In genomic region chr1:8481650-8482380, GRCh38 we compare ENCODE assay signal across 34 cellular contexts.
DNase-seq lines count a peak whose midpoint lies in the region; ATAC-seq, FAIRE-seq and TF ChIP-seq lines count a peak whose summit lies in the region.
"Had no signal": no experiment of that assay in that cellular context is flagged by ENCODE, and none has a peak within 500 bp of the region (broad histone marks: within the 10 kb centered on the region; RNA-seq: fewer than 3 reads in every experiment).

No MANE protein-coding gene starts in this region.

- H3F3A ChIP-seq in PC-9 (ENCODE audit: insufficient read depth, low read depth) = no peaks in the 10 kb centered on the region

- no peak for FAIRE-seq in K562 (lab: Jason Lieb, UNC)
- FAIRE-seq: bronchial epithelial cell, colon, GM12878 had no signal

- H3K4me1 ChIP-seq in IMR-90 (ENCODE audit: control insufficient read depth, insufficient read depth, low read length) (peaks cover 14% of the 10 kb centered on the region), K562 (replicated peaks in 1 of 2; ENCODE audit: control insufficient read depth in 2 of 2, insufficient read depth in 2 of 2, low read length in 2 of 2) (no peaks in the 10 kb centered on the region), PC-9 (replicated peaks; ENCODE audit: insufficient read depth) (no peaks in the 10 kb centered on the region)
- H3K4me1 ChIP-seq: SJSA1 had no signal

- peak; percentile 53 for DNase-seq in AG10803 (ENCODE audit: low read depth)
- DNase-seq in IMR-90 = peak; percentile 64
- no peak for DNase-seq in K562 (ENCODE audit: extremely low read depth in 1 of 4, low spot score in 3 of 4)
- DNase-seq in neural crest cell (ENCODE audit: low read depth, low spot score) = no peak
- no peak for DNase-seq in activated naive CD4-positive, alpha-beta T cell (lab: John Stamatoyannopoulos, UW)
- DNase-seq in PC-9 = no peak
- no peak for DNase-seq in NOMO-1 treated with dmso at 0.1 percent for 144 hours (lab: John Stamatoyannopoulos, UW; ENCODE audit: unreplicated experiment)
- no peak for DNase-seq in iPS-NIHi11 (ENCODE audit: low spot score)
- DNase-seq: activated CD4-positive, alpha-beta T cell treated with anti-CD3 and anti-CD28 coated beads for 36 hours; activated naive CD4-positive, alpha-beta T cell treated with anti-CD3 and anti-CD28 coated beads for 36 hours; activated T-cell treated with anti-CD3 and anti-CD28 coated beads, Interleukin-2, amount 50 U/mL, for 72 hours; amniotic stem cell; DMS79; effector CD4-positive, alpha-beta T cell; GOT3; heart right ventricle; KBM-7; MG63; NCI-H2029; NCI-H2227 treated with DMSO at 0.1 percent for 48 hours; NCI-H69; nephron progenitor cell; stimulated activated CD4-positive, alpha-beta T cell treated with anti-CD3 and anti-CD28 coated beads, Interleukin-12 subunit alpha, Interleukin-12 subunit beta, amount 100 ng/mL, for 4 hours; stimulated activated CD4-positive, alpha-beta T cell treated with anti-CD3 and anti-CD28 coated beads, Interleukin-4, amount 100 ng/mL, for 24 hours; upper lobe of left lung had no signal

- H3K4me3 Mint-ChIP-seq in neural crest cell = peak overlapping the region; percentile 49
- H3K4me3 Mint-ChIP-seq: activated CD4-positive, alpha-beta T cell treated with anti-CD3 and anti-CD28 coated beads for 36 hours; activated naive CD4-positive, alpha-beta T cell treated with anti-CD3 and anti-CD28 coated beads for 36 hours; activated T-cell treated with anti-CD3 and anti-CD28 coated beads, Interleukin-2, amount 50 U/mL, for 72 hours; nephron progenitor cell; stimulated activated effector memory CD8-positive, alpha-beta T cell treated with anti-CD3 and anti-CD28 coated beads, Interleukin-12 subunit alpha, Interleukin-12 subunit beta, amount 100 ng/mL, for 72 hours; T-helper 1 cell treated with Interleukin-12 subunit alpha and Interleukin-12 subunit beta and Interleukin-4 antibody, amounts not matched to agents 30 μg/mL and 1 μg/mL, for 36 hours had no signal

- TF ChIP-seq EP300 in K562 (IDR thresholded peaks at IDR 0.05; ENCODE audit: low read length) = no peak

- H3K23ac ChIP-seq in IMR-90 (ENCODE audit: low read depth, low read length) = no peak overlapping the region

- TF ChIP-seq CTCF in AG10803 (conservative IDR thresholded peaks at IDR 0.05; ENCODE audit: low read length) (no peak), IMR-90 (conservative IDR thresholded peaks at IDR 0.05; ENCODE audit: low read depth, low read length) (no peak), K562 (IDR thresholded peaks at IDR 0.05 in 2 of 3, conservative IDR thresholded peaks at IDR 0.05 in 1 of 3; ENCODE audit: insufficient read depth in 2 of 3, low read depth in 1 of 3, low read length in 3 of 3) (no peak), neural crest cell (conservative IDR thresholded peaks at IDR 0.05) (no peak), PC-9 (conservative IDR thresholded peaks at IDR 0.05) (no peak)

- no peaks in the 10 kb centered on the region for H3K27me3 ChIP-seq in IMR-90 (ENCODE audit: control insufficient read depth, insufficient read depth, low read length)
- H3K27me3 ChIP-seq in K562 (ENCODE audit: control insufficient read depth in 2 of 2, insufficient read depth in 2 of 2, low read length in 2 of 2) = no peaks in the 10 kb centered on the region
- H3K27me3 ChIP-seq in PC-9 (ENCODE audit: insufficient read depth, low read depth) = no peaks in the 10 kb centered on the region
- H3K27me3 ChIP-seq: BLaER1 treated with 17β-estradiol and CSF1 and Interleukin-3, amounts not matched to agents 10 nM and 100 nM; heart right ventricle; MG63; right atrium auricular region; SJSA1; upper lobe of left lung had no signal

- no peak overlapping the region for H3K27ac ChIP-seq in IMR-90 (ENCODE audit: insufficient read depth, low read length)
- no peak overlapping the region for H3K27ac ChIP-seq in K562 (ENCODE audit: extremely low read depth, low read depth, low read length)
- H3K27ac ChIP-seq in PC-9 = no peak overlapping the region
- H3K27ac ChIP-seq: BLaER1 treated with 17β-estradiol and CSF1 and Interleukin-3, amounts not matched to agents 10 nM and 100 nM; heart right ventricle; right atrium auricular region; SJSA1; upper lobe of left lung had no signal

- H2BK15ac ChIP-seq in IMR-90 (ENCODE audit: low read depth, low read length) = no peak overlapping the region

- dilution Hi-C loops in IMR-90 (cut with HindIII; ENCODE audit: low sequenced_read_pairs, unreplicated experiment) = no loop called here

- no peaks in the 10 kb centered on the region for H3K27me3 Mint-ChIP-seq in neural crest cell (ENCODE audit: low read depth)
- H3K27me3 Mint-ChIP-seq: activated CD4-positive, alpha-beta T cell treated with anti-CD3 and anti-CD28 coated beads for 36 hours had no signal

- TF ChIP-seq RAD21 in IMR-90 (IDR thresholded peaks at IDR 0.05; ENCODE audit: low read length) = no peak
- TF ChIP-seq RAD21 in K562 (CRISPR knock-in tag; conservative IDR thresholded peaks at IDR 0.05 in 1 of 2, IDR thresholded peaks at IDR 0.05 in 1 of 2) = no peak

- peaks cover 6% of the 10 kb centered on the region for H3K9me1 ChIP-seq in IMR-90 (ENCODE audit: insufficient read depth, low read length)
- no peaks in the 10 kb centered on the region for H3K9me1 ChIP-seq in K562 (ENCODE audit: control insufficient read depth, insufficient read depth, low read length)

- POLR2A ChIA-PET in IMR-90 (lab: Charles Lee; ENCODE audit: unreplicated experiment) = no interaction called here
- POLR2A ChIA-PET in K562 (lab: Yijun Ruan, JAX) = interaction anchor here (0.6 to 1.6 kb wide), 5 partner anchors 12 to 267 kb away, joined by 3 to 4 read pairs (median 3); no protein-coding TSS in a partner anchor
- POLR2A ChIA-PET in PC-9 (lab: Charles Lee; ENCODE audit: unreplicated experiment) = no interaction called here

- H3K4me2 ChIP-seq in IMR-90 (ENCODE audit: low read depth, low read length) = no peak overlapping the region
- no peak overlapping the region for H3K4me2 ChIP-seq in K562 (ENCODE audit: insufficient read depth, low read length)
- H3K4me2 ChIP-seq in PC-9 = no peak overlapping the region
- H3K4me2 ChIP-seq: BLaER1 treated with 17β-estradiol and CSF1 and Interleukin-3, amounts not matched to agents 10 nM and 100 nM had no signal

- no peak overlapping the region for H2BK5ac ChIP-seq in IMR-90 (ENCODE audit: low read depth, low read length, poor library complexity, severe bottlenecking)

- no peaks in the 10 kb centered on the region for H3K79me2 ChIP-seq in K562 (ENCODE audit: control insufficient read depth, insufficient read depth, low read length)
- H3K79me2 ChIP-seq in PC-9 (ENCODE audit: low read depth) = no peaks in the 10 kb centered on the region

- TF ChIP-seq POLR2A in IMR-90 (IDR thresholded peaks at IDR 0.05; ENCODE audit: low read depth, low read length) (no peak), K562 (conservative IDR thresholded peaks at IDR 0.05) (no peak)

- H4K20me1 ChIP-seq in IMR-90 (ENCODE audit: insufficient read depth, low read length) = peaks cover 18% of the 10 kb centered on the region; the same call in 1 of the 2 replicates
- no peaks in the 10 kb centered on the region for H4K20me1 ChIP-seq in K562 (replicated peaks; ENCODE audit: control insufficient read depth, insufficient read depth, low read length)
- no peaks in the 10 kb centered on the region for H4K20me1 ChIP-seq in PC-9 (ENCODE audit: insufficient read depth)

- no peak overlapping the region for H2AK5ac ChIP-seq in IMR-90 (ENCODE audit: low read depth, low read length)

- no peak overlapping the region for H3K27ac Mint-ChIP-seq in neural crest cell (ENCODE audit: unreplicated experiment)
- H3K27ac Mint-ChIP-seq: activated CD4-positive, alpha-beta T cell treated with anti-CD3 and anti-CD28 coated beads for 36 hours; activated naive CD4-positive, alpha-beta T cell treated with anti-CD3 and anti-CD28 coated beads for 36 hours; activated T-cell treated with anti-CD3 and anti-CD28 coated beads, Interleukin-2, amount 50 U/mL, for 72 hours; nephron progenitor cell; stimulated activated effector memory CD8-positive, alpha-beta T cell treated with anti-CD3 and anti-CD28 coated beads, Interleukin-12 subunit alpha, Interleukin-12 subunit beta, amount 100 ng/mL, for 72 hours; T-helper 1 cell treated with Interleukin-12 subunit alpha and Interleukin-12 subunit beta and Interleukin-4 antibody, amounts not matched to agents 30 μg/mL and 1 μg/mL, for 36 hours had no signal

- H3K14ac ChIP-seq in IMR-90 (replicated peaks; ENCODE audit: low read depth, low read length) = no peak overlapping the region

- H3K4me3 ChIP-seq in AG10803 (ENCODE audit: low read length) = no peak overlapping the region
- no peak overlapping the region for H3K4me3 ChIP-seq in IMR-90 (ENCODE audit: insufficient read depth, low read depth, low read length)
- no peak overlapping the region for H3K4me3 ChIP-seq in K562
- H3K4me3 ChIP-seq in PC-9 = no peak overlapping the region
- H3K4me3 ChIP-seq: BLaER1 treated with 17β-estradiol and CSF1 and Interleukin-3, amounts not matched to agents 10 nM and 100 nM; GM12878; heart right ventricle; lung; MG63; right atrium auricular region; SJSA1; upper lobe of left lung had no signal

- no peak overlapping the region for H3K18ac ChIP-seq in IMR-90 (ENCODE audit: low read depth, low read length)

- no peak overlapping the region for H2BK20ac ChIP-seq in IMR-90 (ENCODE audit: low read depth, low read length)

- BruUV-seq in IMR-90 (replicated peaks; lab: Mats Ljungman, UMichigan) (no TSS peak), K562 (replicated peaks; lab: Mats Ljungman, UMichigan) (no TSS peak), PC-9 (replicated peaks; lab: Mats Ljungman, UMichigan) (no TSS peak)

- H3K36me3 ChIP-seq in IMR-90 (ENCODE audit: control insufficient read depth, insufficient read depth, low read length) (peaks cover 2% of the 10 kb centered on the region; the same call in 1 of the 2 replicates), K562 (ENCODE audit: control insufficient read depth, insufficient read depth, low read length) (peaks cover 8% of the 10 kb centered on the region; the same call in 1 of the 3 replicates), PC-9 (ENCODE audit: low read depth) (0 out of 2 replicates have a peak, but pooled peaks cover 3% of the 10 kb centered on the region)
- H3K36me3 ChIP-seq: MG63, right atrium auricular region, SJSA1 had no signal

- H3K9ac ChIP-seq in IMR-90 (ENCODE audit: low read depth, low read length) (no peak overlapping the region), K562 (ENCODE audit: insufficient read depth in 1 of 2, low read depth in 2 of 2, low read length in 2 of 2) (no peak overlapping the region)
- H3K9ac ChIP-seq: BLaER1 treated with 17β-estradiol and CSF1 and Interleukin-3, amounts not matched to agents 10 nM and 100 nM had no signal

- no peak overlapping the region for H3K56ac ChIP-seq in IMR-90 (ENCODE audit: extremely low read depth, insufficient read depth, low read length)

- no peak overlapping the region for H3K4ac ChIP-seq in IMR-90 (ENCODE audit: low read depth, low read length)

- no peak overlapping the region for H2AK9ac ChIP-seq in IMR-90 (replicated peaks; ENCODE audit: low read depth, low read length, poor library complexity)

- CTCF ChIA-PET in IMR-90 (lab: Yijun Ruan, JAX) = interaction anchor here (1.3 kb wide), 1 partner anchor 15 kb away, joined by 4 read pairs; no protein-coding TSS in a partner anchor
- CTCF ChIA-PET in K562 (lab: Yijun Ruan, JAX; ENCODE audit: low intra/inter-chr PET ratio) = no interaction called here
- CTCF ChIA-PET in PC-9 (lab: Charles Lee) = no interaction called here

- H3K4me1 Mint-ChIP-seq in neural crest cell = peaks cover 8% of the 10 kb centered on the region

- in situ Hi-C loops in IMR-90 (cut with MboI; ENCODE audit: low sequenced_read_pairs) = no loop called here
- in situ Hi-C loops in K562 (cut with MboI) = no loop called here

- peaks cover 11% of the 10 kb centered on the region for H3K36me3 Mint-ChIP-seq in neural crest cell (ENCODE audit: low read depth)
- H3K36me3 Mint-ChIP-seq: stimulated activated effector memory CD8-positive, alpha-beta T cell treated with anti-CD3 and anti-CD28 coated beads, Interleukin-12 subunit alpha, Interleukin-12 subunit beta, amount 100 ng/mL, for 72 hours had no signal

- ATAC-seq in IMR-90 (ENCODE audit: low read depth) = peak; percentile 50
- ATAC-seq in K562 = no peak
- ATAC-seq: activated CD4-positive, alpha-beta T cell treated with anti-CD3 and anti-CD28 coated beads for 36 hours; activated T-cell treated with anti-CD3 and anti-CD28 coated beads, Interleukin-2, amount 50 U/mL, for 72 hours; GM12878; heart right ventricle; stimulated activated effector memory CD8-positive, alpha-beta T cell treated with anti-CD3 and anti-CD28 coated beads, Interleukin-12 subunit alpha, Interleukin-12 subunit beta, amount 100 ng/mL, for 72 hours had no signal

- H3K9me2 ChIP-seq in PC-9 (ENCODE audit: insufficient read depth) = no peaks in the 10 kb centered on the region

- WGBS in IMR-90 (ENCODE audit: extremely low coverage in 2 of 2, insufficient read length in 1 of 2), 2 experiments = no CpG with 5 or more reads among the region's 2 CpGs
- 78% methylated on average over 2 of the region's 2 CpGs for WGBS in K562 (ENCODE audit: insufficient coverage, low coverage, missing lambda C conversion rate)

- H4K8ac ChIP-seq in IMR-90 (ENCODE audit: low read depth in 2 of 2, low read length in 2 of 2) = no peak overlapping the region

- intact Hi-C loops in IMR-90 (cut with micrococcal nuclease) (no loop called here), K562 (cut with micrococcal nuclease) (no loop called here), PC-9 (cut with micrococcal nuclease; ENCODE audit: unreplicated experiment) (no loop called here)

- H2BK120ac ChIP-seq in IMR-90 (ENCODE audit: low read depth, low read length) = no peak overlapping the region

- H3K9me3 Mint-ChIP-seq in neural crest cell = peaks cover 2% of the 10 kb centered on the region
- H3K9me3 Mint-ChIP-seq: activated naive CD4-positive, alpha-beta T cell treated with anti-CD3 and anti-CD28 coated beads for 36 hours; activated T-cell treated with anti-CD3 and anti-CD28 coated beads, Interleukin-2, amount 50 U/mL, for 72 hours; stimulated activated effector memory CD8-positive, alpha-beta T cell treated with anti-CD3 and anti-CD28 coated beads, Interleukin-12 subunit alpha, Interleukin-12 subunit beta, amount 100 ng/mL, for 72 hours; T-helper 1 cell treated with Interleukin-12 subunit alpha and Interleukin-12 subunit beta and Interleukin-4 antibody, amounts not matched to agents 30 μg/mL and 1 μg/mL, for 36 hours had no signal

- H4K91ac ChIP-seq in IMR-90 (ENCODE audit: insufficient read depth, low read depth, low read length) = no peak overlapping the region

- H3K9me3 ChIP-seq in IMR-90 (ENCODE audit: control insufficient read depth, insufficient read depth, low read length) = no peaks in the 10 kb centered on the region
- H3K9me3 ChIP-seq in K562 (replicated peaks; ENCODE audit: control insufficient read depth, insufficient read depth, low read depth, low read length) = no peaks in the 10 kb centered on the region
- no peaks in the 10 kb centered on the region for H3K9me3 ChIP-seq in PC-9 (ENCODE audit: insufficient read depth, low read depth)
- H3K9me3 ChIP-seq: BLaER1 treated with 17β-estradiol and CSF1 and Interleukin-3, amounts not matched to agents 10 nM and 100 nM; heart right ventricle; MG63; right atrium auricular region; SJSA1; upper lobe of left lung had no signal

- H3K79me1 ChIP-seq in IMR-90 (ENCODE audit: low read depth in 1 of 2, low read length in 2 of 2) = peaks cover 6 to 55% of the 10 kb centered on the region in 2 experiments

- H2AFZ ChIP-seq in IMR-90 (replicated peaks; ENCODE audit: low read length, poor library complexity) (no peak overlapping the region), K562 (ENCODE audit: low read depth, low read length) (no peak overlapping the region), PC-9 (no peak overlapping the region)

- H4K5ac ChIP-seq in IMR-90 (ENCODE audit: low read depth, low read length) = no peak overlapping the region

Comparison
In these comparisons a context has a peak if more than half of its experiments do, and no peak if none do; other contexts are left out.
1. DNase-seq: peak in AG10803 (single experiment) and IMR-90 (single experiment); none in K562 (0 of 4), neural crest cell (single experiment), activated naive CD4-positive, alpha-beta T cell (0 of 4), PC-9 (0 of 2), NOMO-1 treated with dmso at 0.1 percent for 144 hours (single experiment) and iPS-NIHi11 (single experiment).